8 cellular contexts compared by ENCODE assay signal in the genomic region with DNA sequence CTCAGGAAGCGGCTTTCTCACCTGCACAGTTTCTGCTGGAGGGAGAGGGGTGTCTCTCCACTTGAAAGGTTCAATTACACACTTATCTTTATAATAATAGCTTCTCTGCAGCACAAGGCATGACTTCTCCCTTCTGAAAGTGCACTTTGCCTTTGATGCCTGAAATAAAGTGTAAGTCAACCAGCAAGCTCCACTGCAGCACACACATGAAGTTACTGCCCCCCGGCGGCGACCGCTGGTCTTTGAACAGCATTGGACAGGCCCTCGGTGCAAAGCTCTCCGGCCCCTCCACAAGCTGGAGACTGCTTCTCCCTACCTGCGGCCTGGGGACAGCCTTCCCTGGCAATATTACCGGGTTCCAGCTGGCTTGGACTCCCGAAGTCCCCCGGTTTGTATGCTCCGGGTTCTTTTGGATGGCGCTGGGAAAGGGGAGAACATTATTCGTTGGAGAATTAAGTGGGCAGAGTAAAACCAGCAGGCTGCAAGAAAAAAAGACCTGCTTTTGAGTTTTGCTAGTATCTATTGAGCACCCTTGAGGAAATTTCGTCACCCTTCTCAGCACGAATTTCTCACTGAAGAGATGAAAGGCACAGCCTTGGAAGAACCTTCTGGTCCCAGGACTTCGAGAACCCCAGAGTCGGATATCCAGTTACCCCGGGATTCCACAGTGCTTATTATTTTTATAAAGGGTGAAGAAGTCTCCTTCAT. TPM values are rescaled to one million over a fixed set of nuclear protein-coding genes. Genes with fewer than 3 reads are reported as not detected.
DNase-seq lines count a peak whose midpoint lies in the region; ATAC-seq and TF ChIP-seq lines count a peak whose summit lies in the region.

No MANE protein-coding gene starts in this region.

- POLR2A ChIA-PET in activated CD4-positive, alpha-beta T cell treated with anti-CD3 and anti-CD28 coated beads for 36 hours (lab: Charles Lee), result interaction anchor here (0.7 kb wide), 1 partner anchor 236 kb away, joined by 3 read pairs; no protein-coding TSS in a partner anchor

- ATAC-seq in HG02610 (IDR thresholded peaks at IDR 0.05; ENCODE audit: unreplicated experiment) (peak; percentile 54), left lobe of liver (peak; percentile 99)
- peak; percentile 89 for ATAC-seq in activated CD4-positive, alpha-beta T cell treated with anti-CD3 and anti-CD28 coated beads for 36 hours

- H3K4me1 Mint-ChIP-seq in activated CD4-positive, alpha-beta T cell treated with anti-CD3 and anti-CD28 coated beads for 36 hours, result no peaks in the 10 kb centered on the region
- H3K4me1 Mint-ChIP-seq in chondrocyte (ENCODE audit: low read depth), result peaks cover 2% of the 10 kb centered on the region

- DNase-seq in Caki2 (ENCODE audit: low read depth) (peak; percentile 50), NCI-H345 treated with DMSO at 0.1 percent for 48 hours (lab: John Stamatoyannopoulos, UW; ENCODE audit: unreplicated experiment) (peak; percentile 99), chondrocyte (ENCODE audit: low spot score) (peak; percentile 93), left lobe of liver (ENCODE audit: low spot score) (peak; percentile 82), GOT3 (lab: John Stamatoyannopoulos, UW) (no peak)
- DNase-seq in activated CD4-positive, alpha-beta T cell treated with anti-CD3 and anti-CD28 coated beads for 36 hours, result peak; percentile 85
- DNase-seq in stimulated activated CD4-positive, alpha-beta T cell treated with anti-CD3 and anti-CD28 coated beads, Interleukin-4, amount 100 ng/mL, for 24 hours, result peak; percentile 68

- in situ Hi-C loops in Caki2 (cut with HindIII; ENCODE audit: low pct_unique_long_range_greater_than_20kb, low sequenced_read_pairs), result no loop called here

- no peaks in the 10 kb centered on the region for H3K9me3 Mint-ChIP-seq in activated CD4-positive, alpha-beta T cell treated with anti-CD3 and anti-CD28 coated beads for 36 hours (ENCODE audit: low read depth)
- no peaks in the 10 kb centered on the region for H3K9me3 Mint-ChIP-seq in chondrocyte (ENCODE audit: low read depth)

- H3K27me3 Mint-ChIP-seq in activated CD4-positive, alpha-beta T cell treated with anti-CD3 and anti-CD28 coated beads for 36 hours, result no peaks in the 10 kb centered on the region
- H3K27me3 Mint-ChIP-seq in chondrocyte (ENCODE audit: low read depth), result no peaks in the 10 kb centered on the region

- intact Hi-C loops in activated CD4-positive, alpha-beta T cell treated with anti-CD3 and anti-CD28 coated beads for 36 hours (cut with DNase I, micrococcal nuclease), result loop anchor here (1.0 kb wide), 2 partner anchors 93 to 241 kb away; no protein-coding TSS in a partner anchor

- peak; percentile 91 for TF ChIP-seq CTCF in chondrocyte (IDR thresholded peaks at IDR 0.05)

- H3K36me3 Mint-ChIP-seq in activated CD4-positive, alpha-beta T cell treated with anti-CD3 and anti-CD28 coated beads for 36 hours (ENCODE audit: low read depth), result no peaks in the 10 kb centered on the region
- no peaks in the 10 kb centered on the region for H3K36me3 Mint-ChIP-seq in chondrocyte (ENCODE audit: low read depth)

- CTCF ChIA-PET in activated CD4-positive, alpha-beta T cell treated with anti-CD3 and anti-CD28 coated beads for 36 hours (lab: Charles Lee), result interaction anchor here (0.5 to 2.5 kb wide), 25 partner anchors 9 to 447 kb away, joined by 3 to 34 read pairs (median 4); a partner anchor contains a TSS

- no peak overlapping the region for H3K4me3 Mint-ChIP-seq in activated CD4-positive, alpha-beta T cell treated with anti-CD3 and anti-CD28 coated beads for 36 hours
- H3K4me3 Mint-ChIP-seq in chondrocyte (ENCODE audit: unreplicated experiment), result no peak overlapping the region

- H3K27ac Mint-ChIP-seq in activated CD4-positive, alpha-beta T cell treated with anti-CD3 and anti-CD28 coated beads for 36 hours, result no peak overlapping the region
- no peak overlapping the region for H3K27ac Mint-ChIP-seq in chondrocyte (ENCODE audit: unreplicated experiment)

RNA-seq across cellular contexts. Expression of a gene that starts 11.8 kb away (rescaled TPM):
- total RNA-seq in Caki2 (2014; rRNA removed; shearing (Covaris generic); ENCODE audit: low replicate concordance), result 5.6 and 6.3 TPM in 2 replicates
- total RNA-seq in activated CD4-positive, alpha-beta T cell treated with anti-CD3 and anti-CD28 coated beads for 36 hours, result 1 to 10 TPM; 9.9 to 10.0 TPM
- total RNA-seq in chondrocyte (41.4 to 84.5 TPM (median 80.9 TPM) in 3 replicates), left lobe of liver (32.6 TPM)
